In genomic region chr19:19502808-19503602, GRCh38 we compare ENCODE assay signal across 32 cellular contexts. TPM values are rescaled to one million over a fixed set of nuclear protein-coding genes. Genes with fewer than 3 reads are reported as not detected.
DNase-seq lines count a peak whose midpoint lies in the region; ATAC-seq, FAIRE-seq and TF ChIP-seq lines count a peak whose summit lies in the region.
"Had no signal": no experiment of that assay in that cellular context is flagged by ENCODE, and none has a peak within 500 bp of the region (broad histone marks: within the 10 kb centered on the region; RNA-seq: fewer than 3 reads in every experiment).

No MANE protein-coding gene starts in this region.

- intact Hi-C loops in kidney (cut with DNase I) (no loop called here), spleen (cut with DNase I; ENCODE audit: low total_unique reads) (no loop called here), prostate gland (cut with DNase I) (no loop called here)

- peaks cover 34 to 43% of the 10 kb centered on the region in 2 donors for H3K36me3 ChIP-seq in kidney (ENCODE audit: control insufficient read depth in 1 of 2, insufficient read depth in 2 of 2, low read length in 2 of 2)
- H3K36me3 ChIP-seq in spleen = peaks cover 3 to 100% (median 91%) of the 10 kb centered on the region in 6 donors
- peaks cover 0 to 9% of the 10 kb centered on the region in 2 donors for H3K36me3 ChIP-seq in prostate gland

- peaks cover 97% of the 10 kb centered on the region for H3K36me3 Mint-ChIP-seq in activated T-cell treated with anti-CD3 and anti-CD28 coated beads, Interleukin-2, amount 50 U/mL, for 24 hours (ENCODE audit: low read depth)
- peaks cover 1 to 20% of the 10 kb centered on the region in 2 donors for H3K36me3 Mint-ChIP-seq in activated T-cell treated with anti-CD3 and anti-CD28 coated beads, Interleukin-2, amount 50 U/mL, for 72 hours (ENCODE audit: insufficient read depth in 2 of 2)

- H3K9me3 ChIP-seq in kidney (ENCODE audit: control insufficient read depth in 1 of 2, low read length in 2 of 2) (no peaks in the 10 kb centered on the region), spleen (no peaks in the 10 kb centered on the region), prostate gland (no peaks in the 10 kb centered on the region)
- H3K9me3 ChIP-seq: A549, SJSA1 had no signal

- H3K27me3 ChIP-seq in spleen (replicated peaks in 1 of 7) (no peaks in the 10 kb centered on the region), prostate gland (replicated peaks; ENCODE audit: insufficient read depth) (no peaks in the 10 kb centered on the region)
- H3K27me3 ChIP-seq: brain microvascular endothelial cell, SJSA1 had no signal

- H3K27ac ChIP-seq in kidney (ENCODE audit: low read depth in 2 of 2, low read length in 2 of 2) (no peak overlapping the region), spleen (no peak overlapping the region), prostate gland (no peak overlapping the region)
- H3K27ac ChIP-seq: A549, brain microvascular endothelial cell, GM23248, SJSA1 had no signal

- FAIRE-seq in kidney (lab: Jason Lieb, UNC) = no peak
- FAIRE-seq: A549, GM12892, HepG2, small intestine had no signal

- no peak for DNase-seq in activated T-cell treated with anti-CD3 and anti-CD28 coated beads, Interleukin-2, amount 50 U/mL, for 24 hours
- no peak for DNase-seq in activated T-cell treated with anti-CD3 and anti-CD28 coated beads, Interleukin-2, amount 50 U/mL, for 72 hours
- DNase-seq in NCI-H510A treated with DMSO at 0.1 percent for 48 hours (lab: John Stamatoyannopoulos, UW) = peak; percentile 61
- peak; percentile 64 for DNase-seq in kidney
- DNase-seq in spleen = peak; percentile 54
- no peak for DNase-seq in prostate gland (ENCODE audit: low spot score)
- no peak for DNase-seq in Kasumi-1 (lab: John Stamatoyannopoulos, UW)
- no peak for DNase-seq in stimulated activated CD4-positive, alpha-beta T cell treated with anti-CD3 and anti-CD28 coated beads, Interleukin-4, amount 100 ng/mL, for 4 hours
- DNase-seq: activated CD4-positive, alpha-beta memory T cell treated with anti-CD3 and anti-CD28 coated beads for 36 hours; activated CD4-positive, CD25-positive, alpha-beta regulatory T cell; activated gamma-delta T cell treated with Interleukin-2 at 50 U/mL for 16 hours; activated T-cell treated with anti-CD3 and anti-CD28 coated beads for 4 hours; amniotic stem cell; brain microvascular endothelial cell; CD4-positive, alpha-beta memory T cell; DMS 273 treated with DMSO at 0.1 percent for 48 hours; effector CD4-positive, alpha-beta T cell; erythroblast; GM23248; head of caudate nucleus; NCI-H1092 treated with DMSO at 0.1 percent for 48 hours; NCI-H1930; NCI-H226; NCI-H774; small intestine; stimulated activated CD4-positive, alpha-beta T cell treated with anti-CD3 and anti-CD28 coated beads, Interleukin-1b, Interleukin-23, amount 100 ng/mL, for 48 hours; T-cell; trophoblast cell had no signal

- TF ChIP-seq CTCF in kidney (IDR thresholded peaks at IDR 0.05; ENCODE audit: borderline replicate concordance, extremely low read depth, insufficient read depth) (no peak), spleen (IDR thresholded peaks at IDR 0.05 in 8 of 11, conservative IDR thresholded peaks at IDR 0.05 in 3 of 11) (no peak), prostate gland (IDR thresholded peaks at IDR 0.05) (no peak)

- WGBS in spleen, 5 donors = 84 to 95% (median 92%) methylated on average over 18 of the region's 18 CpGs
- WGBS in prostate gland = 79% methylated on average over 18 of the region's 18 CpGs

- H3K9ac ChIP-seq in kidney (ENCODE audit: low read length in 2 of 2) = no peak overlapping the region
- H3K9ac ChIP-seq: GM23248 had no signal

- H3K9me3 Mint-ChIP-seq in activated T-cell treated with anti-CD3 and anti-CD28 coated beads, Interleukin-2, amount 50 U/mL, for 24 hours = no peaks in the 10 kb centered on the region
- no peaks in the 10 kb centered on the region for H3K9me3 Mint-ChIP-seq in activated T-cell treated with anti-CD3 and anti-CD28 coated beads, Interleukin-2, amount 50 U/mL, for 72 hours
- H3K9me3 Mint-ChIP-seq: activated CD4-positive, alpha-beta memory T cell treated with anti-CD3 and anti-CD28 coated beads for 36 hours; T-cell had no signal

- H3K4me1 ChIP-seq in kidney (ENCODE audit: control insufficient read depth in 1 of 2, insufficient read depth in 1 of 2, low read depth in 1 of 2, low read length in 2 of 2) = no peaks in the 10 kb centered on the region
- no peaks in the 10 kb centered on the region for H3K4me1 ChIP-seq in spleen
- H3K4me1 ChIP-seq in prostate gland (replicated peaks) = no peaks in the 10 kb centered on the region
- H3K4me1 ChIP-seq: A549, SJSA1 had no signal

- no peaks in the 10 kb centered on the region for H3K4me1 Mint-ChIP-seq in activated T-cell treated with anti-CD3 and anti-CD28 coated beads, Interleukin-2, amount 50 U/mL, for 24 hours (ENCODE audit: low read depth)
- no peaks in the 10 kb centered on the region for H3K4me1 Mint-ChIP-seq in activated T-cell treated with anti-CD3 and anti-CD28 coated beads, Interleukin-2, amount 50 U/mL, for 72 hours (ENCODE audit: low read depth)
- H3K4me1 Mint-ChIP-seq: CD4-positive, alpha-beta memory T cell; T-cell had no signal

- TF ChIP-seq POLR2A in spleen (IDR thresholded peaks at IDR 0.05) (no peak), prostate gland (IDR thresholded peaks at IDR 0.05) (no peak)

- H3K27ac Mint-ChIP-seq in activated T-cell treated with anti-CD3 and anti-CD28 coated beads, Interleukin-2, amount 50 U/mL, for 24 hours = peak overlapping the region; percentile 58
- H3K27ac Mint-ChIP-seq in activated T-cell treated with anti-CD3 and anti-CD28 coated beads, Interleukin-2, amount 50 U/mL, for 72 hours = no peak overlapping the region
- H3K27ac Mint-ChIP-seq: activated CD4-positive, alpha-beta memory T cell treated with anti-CD3 and anti-CD28 coated beads for 36 hours had no signal

- H3K27me3 Mint-ChIP-seq in activated T-cell treated with anti-CD3 and anti-CD28 coated beads, Interleukin-2, amount 50 U/mL, for 24 hours = no peaks in the 10 kb centered on the region
- no peaks in the 10 kb centered on the region for H3K27me3 Mint-ChIP-seq in activated T-cell treated with anti-CD3 and anti-CD28 coated beads, Interleukin-2, amount 50 U/mL, for 72 hours (ENCODE audit: low read depth)
- H3K27me3 Mint-ChIP-seq: activated CD4-positive, alpha-beta memory T cell treated with anti-CD3 and anti-CD28 coated beads for 36 hours; CD4-positive, alpha-beta memory T cell; T-cell had no signal

- ATAC-seq in activated T-cell treated with anti-CD3 and anti-CD28 coated beads, Interleukin-2, amount 50 U/mL, for 72 hours (replicated peaks in 1 of 2) = no peak
- ATAC-seq: A549, HepG2, T-cell had no signal

- no peak overlapping the region for H3K4me3 Mint-ChIP-seq in activated T-cell treated with anti-CD3 and anti-CD28 coated beads, Interleukin-2, amount 50 U/mL, for 24 hours
- H3K4me3 Mint-ChIP-seq in activated T-cell treated with anti-CD3 and anti-CD28 coated beads, Interleukin-2, amount 50 U/mL, for 72 hours = no peak overlapping the region
- H3K4me3 Mint-ChIP-seq: activated CD4-positive, alpha-beta memory T cell treated with anti-CD3 and anti-CD28 coated beads for 36 hours; CD4-positive, alpha-beta memory T cell; T-cell had no signal

- H3K4me3 ChIP-seq in kidney (ENCODE audit: low read length in 2 of 2) = no peak overlapping the region
- no peak overlapping the region for H3K4me3 ChIP-seq in spleen
- no peak overlapping the region for H3K4me3 ChIP-seq in prostate gland
- H3K4me3 ChIP-seq: A549, GM23248, SJSA1 had no signal

RNA-seq across cellular contexts. Expression of gene TSSK6, which starts 12.3 kb away (rescaled TPM):
- 1 to 10 TPM; 5.0 to 5.6 TPM for total RNA-seq in activated T-cell treated with anti-CD3 and anti-CD28 coated beads, Interleukin-2, amount 50 U/mL, for 72 hours
- total RNA-seq in kidney (3.7 TPM), spleen (1 to 10 TPM; 2.3 to 5.6 (median 3.7) TPM), prostate gland (10 to 100 TPM in 1 of 2 donors, 1 to 10 TPM in 1; 7.3 to 22.3 TPM)
- polyA plus RNA-seq in kidney (ENCODE audit: insufficient read depth, low read depth, low replicate concordance) (1.4 TPM), spleen (1 to 10 TPM; 1.7 to 3.3 (median 2.4) TPM)

RNA-seq across cellular contexts. Expression of gene NDUFA13, which starts 13.0 kb away (rescaled TPM):
- 100 to 1,000 TPM; 229 to 263 TPM for total RNA-seq in activated T-cell treated with anti-CD3 and anti-CD28 coated beads, Interleukin-2, amount 50 U/mL, for 72 hours
- total RNA-seq in kidney (328 TPM), spleen (100 to 1,000 TPM in 4 of 7 donors, 10 to 100 TPM in 3; 24.0 to 216 (median 182) TPM), prostate gland (10 to 100 TPM; 46.0 to 57.4 TPM)
- polyA plus RNA-seq in kidney (ENCODE audit: insufficient read depth, low read depth, low replicate concordance) (627 TPM), spleen (100 to 1,000 TPM; 203 to 224 (median 204) TPM)

RNA-seq across cellular contexts. Expression of gene YJEFN3, which starts 25.7 kb away (rescaled TPM):
- 10 to 100 TPM; 18.2 to 21.3 TPM for total RNA-seq in activated T-cell treated with anti-CD3 and anti-CD28 coated beads, Interleukin-2, amount 50 U/mL, for 72 hours
- 3.7 TPM for total RNA-seq in kidney
- 3.1 TPM for polyA plus RNA-seq in kidney (ENCODE audit: insufficient read depth, low read depth, low replicate concordance)
- total RNA-seq in spleen = 1 to 10 TPM; 1.3 to 4.8 (median 3.2) TPM
- 10 to 100 TPM; 10.4 to 22.7 (median 13.0) TPM for polyA plus RNA-seq in spleen
- 10 to 100 TPM in 1 of 2 donors, 1 to 10 TPM in 1; 8.1 to 19.3 TPM for total RNA-seq in prostate gland
- total RNA-seq: GM23248 had no signal

RNA-seq across cellular contexts. Expression of gene CILP2, which starts 35.1 kb away (rescaled TPM):
- total RNA-seq in activated T-cell treated with anti-CD3 and anti-CD28 coated beads, Interleukin-2, amount 50 U/mL, for 72 hours = under 1 TPM; 0.44 to 0.86 TPM
- 0.41 TPM for total RNA-seq in kidney
- not detected for polyA plus RNA-seq in kidney (ENCODE audit: insufficient read depth, low read depth, low replicate concordance)
- total RNA-seq in spleen = 1 to 10 TPM in 1 of 7 donors, under 1 TPM in 5, not detected in 1; 0.36 to 1.3 (median 0.61) TPM
- polyA plus RNA-seq in spleen = under 1 TPM; 0.15 to 0.38 (median 0.35) TPM
- total RNA-seq in prostate gland = 1 to 10 TPM in 1 of 2 donors, under 1 TPM in 1; 0.68 to 3.7 TPM
- polyA plus RNA-seq: CD4-positive, alpha-beta memory T cell had no signal

Comparison
In these comparisons a context has a peak if more than half of its experiments do, and no peak if none do; other contexts are left out.
1. DNase-seq: peak in NCI-H510A treated with DMSO at 0.1 percent for 48 hours (single experiment), kidney (single experiment) and spleen (single experiment); none in activated T-cell treated with anti-CD3 and anti-CD28 coated beads, Interleukin-2, amount 50 U/mL, for 24 hours (single experiment), activated T-cell treated with anti-CD3 and anti-CD28 coated beads, Interleukin-2, amount 50 U/mL, for 72 hours (0 of 2), prostate gland (single experiment), Kasumi-1 (0 of 2) and stimulated activated CD4-positive, alpha-beta T cell treated with anti-CD3 and anti-CD28 coated beads, Interleukin-4, amount 100 ng/mL, for 4 hours (0 of 2).